In the genomic region with DNA sequence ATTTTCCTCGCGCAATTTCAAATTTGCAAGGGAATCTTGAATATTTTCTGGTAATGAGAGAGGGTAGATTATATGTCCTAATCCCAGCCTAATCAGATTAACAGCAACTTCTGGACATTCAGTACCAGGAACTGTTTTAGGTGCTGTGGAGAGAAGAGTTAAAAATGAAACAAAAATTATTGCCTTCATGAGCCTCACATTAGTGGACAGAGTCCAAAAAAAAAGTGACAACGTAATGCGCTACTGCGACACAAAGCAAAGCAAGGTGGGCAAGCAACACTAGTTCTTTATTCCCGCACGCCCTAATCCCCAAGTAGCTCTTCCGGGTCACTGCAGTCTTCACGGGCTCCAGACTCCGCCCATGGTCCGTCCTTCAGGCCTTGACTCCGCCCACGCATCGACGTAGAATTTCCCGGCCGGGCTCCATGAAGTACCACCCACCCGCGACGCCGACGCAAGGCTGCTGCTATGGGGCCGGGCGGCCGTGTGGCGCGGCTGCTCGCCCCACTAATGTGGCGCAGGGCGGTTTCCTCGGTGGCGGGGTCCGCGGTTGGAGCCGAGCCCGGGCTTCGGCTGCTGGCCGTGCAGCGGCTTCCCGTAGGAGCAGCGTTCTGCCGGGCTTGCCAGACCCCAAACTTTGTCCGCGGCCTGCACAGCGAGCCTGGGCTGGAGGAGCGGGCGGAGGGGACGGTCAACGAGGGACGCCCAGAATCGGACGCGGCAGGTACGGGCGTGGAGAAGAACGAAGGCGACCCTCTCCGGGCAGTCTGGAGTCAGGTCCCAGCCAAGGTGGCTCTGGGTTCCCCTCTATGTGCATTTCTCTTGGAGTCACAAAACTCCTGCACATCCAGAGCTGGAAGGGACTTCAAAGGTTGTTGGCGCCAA, we compare ENCODE assay signal across 8 cellular contexts. TPM values are rescaled to one million over a fixed set of nuclear protein-coding genes. Genes with fewer than 3 reads are reported as not detected.
DNase-seq lines count a peak whose midpoint lies in the region; ATAC-seq and TF ChIP-seq lines count a peak whose summit lies in the region.

A gene (plus strand): TSS at position 455 of the 885 bp plus-strand sequence. CDS start 14 bp downstream, at position 469.

- TF ChIP-seq RAD21 in SK-N-SH (IDR thresholded peaks at IDR 0.05; ENCODE audit: low read length) = no peak; the same call in 1 of the 2 replicates

- H3K79me2 ChIP-seq in SK-N-SH (ENCODE audit: insufficient read depth) = peaks cover 50% of the 10 kb centered on the region

- peak within 1 kb of the TSS; percentile 77 to 88 for H3K27ac ChIP-seq in SK-N-SH (ENCODE audit: low read depth in 2 of 2, low read length in 1 of 2)

- H3K4me3 ChIP-seq in SK-N-SH (ENCODE audit: low read depth in 2 of 2, low read length in 1 of 2) = peak within 1 kb of the TSS; percentile 85 to 100

- no peaks in the 10 kb centered on the region for H3K9me2 ChIP-seq in SK-N-SH

- peak within 1 kb of the TSS; percentile 89 for H2AFZ ChIP-seq in SK-N-SH (ENCODE audit: low read depth)

- POLR2A ChIA-PET in SK-N-SH (lab: Yijun Ruan, JAX) = interaction anchor here (0.8 to 1.5 kb wide), 3 partner anchors 9 to 209 kb away, joined by 3 to 4 read pairs (median 3); no protein-coding TSS in a partner anchor

- ATAC-seq in HG02571 (IDR thresholded peaks at IDR 0.05; ENCODE audit: unreplicated experiment) = peak; percentile 99

- no peaks in the 10 kb centered on the region for H3K27me3 ChIP-seq in SK-N-SH (ENCODE audit: insufficient read depth)

- 2% methylated on average over 51 of the region's 59 CpGs for WGBS in SK-N-SH (ENCODE audit: low lambda C conversion rate)

- H3K36me3 ChIP-seq in SK-N-SH (replicated peaks in 1 of 2; ENCODE audit: control insufficient read depth in 1 of 2, insufficient read depth in 2 of 2, low read length in 1 of 2) = peaks cover 8 to 32% of the 10 kb centered on the region in 2 experiments

- no peaks in the 10 kb centered on the region for H3K9me3 ChIP-seq in SK-N-SH

- peaks cover 10% of the 10 kb centered on the region for H3F3A ChIP-seq in SK-N-SH (replicated peaks; ENCODE audit: insufficient read depth)

- DNase-seq in GM04504 (ENCODE audit: low read depth) (peak; percentile 87), NCI-H1048 (lab: John Stamatoyannopoulos, UW) (peak; percentile 93), SK-N-SH (peak; percentile 99), germinal center (ENCODE audit: low spot score) (peak; percentile 94), non-pigmented ciliary epithelial cell (ENCODE audit: low read depth) (peak; percentile 85), superior temporal gyrus (ENCODE audit: extremely low spot score) (peak; percentile 99)
- peak; percentile 97 for DNase-seq in activated naive CD4-positive, alpha-beta T cell treated with anti-CD3 and anti-CD28 coated beads, Interleukin-2, amount 50 U/mL, for 16 hours

- peaks cover 8 to 20% of the 10 kb centered on the region in 2 experiments; a peak in 3 of 4 replicates for H3K4me1 ChIP-seq in SK-N-SH (ENCODE audit: control insufficient read depth in 1 of 2, insufficient read depth in 2 of 2, low read depth in 1 of 2, low read length in 1 of 2)

- CTCF ChIA-PET in SK-N-SH (lab: Yijun Ruan, JAX) = interaction anchor here (1.0 to 2.7 kb wide), 4 partner anchors 22 to 114 kb away, joined by 3 to 8 read pairs (median 6); no protein-coding TSS in a partner anchor

- peak within 1 kb of the TSS; percentile 97 for H3K4me2 ChIP-seq in SK-N-SH

- TF ChIP-seq EP300 in SK-N-SH (IDR thresholded peaks at IDR 0.05; ENCODE audit: borderline replicate concordance in 1 of 2, low read depth in 1 of 2, low read length in 1 of 2) = no peak; a peak in 1 of 4 replicates

- 0 out of 2 replicates have a peak, but pooled peaks have one; percentile 5 for TF ChIP-seq CTCF in SK-N-SH (IDR thresholded peaks at IDR 0.05)

- no peaks in the 10 kb centered on the region; the same call in 1 of the 2 replicates for H4K20me1 ChIP-seq in SK-N-SH (ENCODE audit: insufficient read depth)

- H3K9ac ChIP-seq in SK-N-SH = peak within 1 kb of the TSS; percentile 91

TF ChIP-seq in SK-N-SH, 30 proteins besides CTCF, POLR2A, EP300 and RAD21:
- TF ChIP-seq MXI1 (IDR thresholded peaks at IDR 0.05; ENCODE audit: low read depth, low read length) (peak; percentile 95), ELF1 (IDR thresholded peaks at IDR 0.05) (peak; percentile 83), MEF2A (IDR thresholded peaks at IDR 0.05; ENCODE audit: borderline replicate concordance, low read depth) (no peak), NFIC (IDR thresholded peaks at IDR 0.05; ENCODE audit: borderline replicate concordance) (no peak), TCF12 (IDR thresholded peaks at IDR 0.05) (0 out of 2 replicates have a peak, but pooled peaks have one; percentile 13), GABPA (IDR thresholded peaks at IDR 0.05; ENCODE audit: low read depth) (peak; percentile 85), SIN3A (IDR thresholded peaks at IDR 0.05; ENCODE audit: borderline replicate concordance, low read depth, low read length) (peak; percentile 80), RXRA (IDR thresholded peaks at IDR 0.05; ENCODE audit: borderline replicate concordance, low read depth) (no peak), CHD2 (IDR thresholded peaks at IDR 0.05; ENCODE audit: low read length, partially characterized antibody) (peak; percentile 79), SMC3 (IDR thresholded peaks at IDR 0.05; ENCODE audit: low read depth, low read length) (no peak), EZH2phosphoT487 (IDR thresholded peaks at IDR 0.05; ENCODE audit: borderline replicate concordance, low read depth) (no peak), YY1 (IDR thresholded peaks at IDR 0.05; ENCODE audit: low read depth) (peak; percentile 82), POLR2AphosphoS5 (IDR thresholded peaks at IDR 0.05; ENCODE audit: low read depth, low read length) (peak; percentile 97), TAF1 (IDR thresholded peaks at IDR 0.05; ENCODE audit: borderline replicate concordance, low read depth, low read length) (peak; percentile 87), GATA2 (CRISPR knock-in tag; IDR thresholded peaks at IDR 0.05) (no peak), NRF1 (IDR thresholded peaks at IDR 0.05; ENCODE audit: low read depth, low read length) (peak; percentile 70), JUND (IDR thresholded peaks at IDR 0.05) (no peak), RFX5 (IDR thresholded peaks at IDR 0.05; ENCODE audit: low read length) (no peak), FOXJ3 (CRISPR knock-in tag; IDR thresholded peaks at IDR 0.05) (0 out of 2 replicates have a peak, but pooled peaks have one; percentile 32)
- TF ChIP-seq, protein P1, sequence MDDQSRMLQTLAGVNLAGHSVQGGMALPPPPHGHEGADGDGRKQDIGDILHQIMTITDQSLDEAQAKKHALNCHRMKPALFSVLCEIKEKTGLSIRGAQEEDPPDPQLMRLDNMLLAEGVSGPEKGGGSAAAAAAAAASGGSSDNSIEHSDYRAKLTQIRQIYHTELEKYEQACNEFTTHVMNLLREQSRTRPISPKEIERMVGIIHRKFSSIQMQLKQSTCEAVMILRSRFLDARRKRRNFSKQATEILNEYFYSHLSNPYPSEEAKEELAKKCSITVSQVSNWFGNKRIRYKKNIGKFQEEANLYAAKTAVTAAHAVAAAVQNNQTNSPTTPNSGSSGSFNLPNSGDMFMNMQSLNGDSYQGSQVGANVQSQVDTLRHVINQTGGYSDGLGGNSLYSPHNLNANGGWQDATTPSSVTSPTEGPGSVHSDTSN (IDR thresholded peaks at IDR 0.05) = peak; percentile 61
- TF ChIP-seq, protein P2, sequence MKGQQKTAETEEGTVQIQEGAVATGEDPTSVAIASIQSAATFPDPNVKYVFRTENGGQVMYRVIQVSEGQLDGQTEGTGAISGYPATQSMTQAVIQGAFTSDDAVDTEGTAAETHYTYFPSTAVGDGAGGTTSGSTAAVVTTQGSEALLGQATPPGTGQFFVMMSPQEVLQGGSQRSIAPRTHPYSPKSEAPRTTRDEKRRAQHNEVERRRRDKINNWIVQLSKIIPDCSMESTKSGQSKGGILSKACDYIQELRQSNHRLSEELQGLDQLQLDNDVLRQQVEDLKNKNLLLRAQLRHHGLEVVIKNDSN (IDR thresholded peaks at IDR 0.05; ENCODE audit: borderline replicate concordance, low read depth) = no peak
- TF ChIP-seq, protein P3, sequence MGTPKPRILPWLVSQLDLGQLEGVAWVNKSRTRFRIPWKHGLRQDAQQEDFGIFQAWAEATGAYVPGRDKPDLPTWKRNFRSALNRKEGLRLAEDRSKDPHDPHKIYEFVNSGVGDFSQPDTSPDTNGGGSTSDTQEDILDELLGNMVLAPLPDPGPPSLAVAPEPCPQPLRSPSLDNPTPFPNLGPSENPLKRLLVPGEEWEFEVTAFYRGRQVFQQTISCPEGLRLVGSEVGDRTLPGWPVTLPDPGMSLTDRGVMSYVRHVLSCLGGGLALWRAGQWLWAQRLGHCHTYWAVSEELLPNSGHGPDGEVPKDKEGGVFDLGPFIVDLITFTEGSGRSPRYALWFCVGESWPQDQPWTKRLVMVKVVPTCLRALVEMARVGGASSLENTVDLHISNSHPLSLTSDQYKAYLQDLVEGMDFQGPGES (IDR thresholded peaks at IDR 0.05; ENCODE audit: low read depth, low read length) = peak; percentile 18; the same call in 1 of the 2 replicates
- TF ChIP-seq, protein P4, sequence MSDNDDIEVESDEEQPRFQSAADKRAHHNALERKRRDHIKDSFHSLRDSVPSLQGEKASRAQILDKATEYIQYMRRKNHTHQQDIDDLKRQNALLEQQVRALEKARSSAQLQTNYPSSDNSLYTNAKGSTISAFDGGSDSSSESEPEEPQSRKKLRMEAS (IDR thresholded peaks at IDR 0.05; ENCODE audit: low read depth) = peak; percentile 62; the same call in 1 of the 2 replicates

RNA-seq across cellular contexts. Expression of the gene that starts here (rescaled TPM):
- polyA plus RNA-seq in SK-N-SH (2012; rRNA removed) = 93.6 and 102 TPM in 2 replicates
- 101 and 119 TPM in 2 replicates for polyA plus RNA-seq in SK-N-SH (2012; cell fraction: cytosol; rRNA removed)
- 37.8 and 48.8 TPM in 2 replicates for polyA plus RNA-seq in SK-N-SH (2012; cell fraction: nucleus; rRNA removed)

Comparison
In these comparisons a context has a peak if more than half of its experiments do, and no peak if none do; other contexts are left out.
1. Peak in every context shown above with its lines: DNase-seq, ATAC-seq, H3K4me3 ChIP-seq and H3K27ac ChIP-seq.